Comparison of ENCODE assay signal across 1 cellular context in genomic region chr16:75485230-75486013, GRCh38.
TF ChIP-seq lines count a peak whose summit lies in the region.

No MANE protein-coding gene starts in this region.

TF ChIP-seq in H1, 55 proteins besides CTCF, POLR2A, EP300 and RAD21:
- TF ChIP-seq USF2 (IDR thresholded peaks at IDR 0.05; ENCODE audit: low read length) (no peak), JUND (IDR thresholded peaks at IDR 0.05; ENCODE audit: low read length) (no peak), YY1 (IDR thresholded peaks at IDR 0.05; ENCODE audit: low read depth, low read length) (no peak), NRF1 (IDR thresholded peaks at IDR 0.05; ENCODE audit: low read depth, low read length) (no peak), SP4 (IDR thresholded peaks at IDR 0.05; ENCODE audit: low read length) (no peak), RFX5 (IDR thresholded peaks at IDR 0.05; ENCODE audit: borderline replicate concordance, low read depth, low read length) (no peak), BCL11A (IDR thresholded peaks at IDR 0.05; ENCODE audit: low read depth in 2 of 2, low read length in 2 of 2) (no peak), ZNF274 (IDR thresholded peaks at IDR 0.05; ENCODE audit: borderline replicate concordance, extremely low read depth, low read length) (no peak), SRF (IDR thresholded peaks at IDR 0.05; ENCODE audit: low read depth, low read length) (no peak), EZH2 (IDR thresholded peaks at IDR 0.05; ENCODE audit: low read depth, low read length, severe bottlenecking) (no peak), TCF12 (IDR thresholded peaks at IDR 0.05; ENCODE audit: low read depth, low read length) (no peak), ATF3 (IDR thresholded peaks at IDR 0.05; ENCODE audit: insufficient read depth, low read depth, low read length) (no peak), KDM5A (IDR thresholded peaks at IDR 0.05; ENCODE audit: low read length) (no peak), MAX (IDR thresholded peaks at IDR 0.05) (no peak), CBX8 (IDR thresholded peaks at IDR 0.05; ENCODE audit: borderline replicate concordance, low read depth, low read length) (no peak), GTF2F1 (IDR thresholded peaks at IDR 0.05; ENCODE audit: borderline replicate concordance, low read depth, low read length) (no peak), SP2 (IDR thresholded peaks at IDR 0.05; ENCODE audit: low read length) (no peak), MAFK (IDR thresholded peaks at IDR 0.05; ENCODE audit: low read depth, low read length) (no peak)
TF ChIP-seq in H1: peak in this region for 0.
